ENCODE assay signal across 8 cellular contexts in the genomic region with DNA sequence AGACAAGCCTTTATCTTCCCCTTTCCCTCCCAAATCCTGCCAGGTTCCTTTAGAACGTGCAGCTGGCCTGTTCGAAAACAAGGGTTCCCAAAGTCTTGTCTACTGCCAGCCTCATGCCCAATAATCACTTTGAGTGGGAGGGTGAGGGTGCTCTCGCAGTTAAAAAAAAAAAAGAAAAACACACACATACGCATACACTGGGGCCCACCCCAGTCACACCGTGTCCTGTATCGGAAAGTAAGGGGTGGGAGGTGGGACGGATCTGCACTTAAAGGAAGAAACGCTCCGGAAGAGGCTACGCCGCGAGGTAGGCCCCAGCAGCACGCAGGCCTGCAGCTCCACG. TPM values are rescaled to one million over a fixed set of nuclear protein-coding genes. Genes with fewer than 3 reads are reported as not detected.
DNase-seq lines count a peak whose midpoint lies in the region; ATAC-seq and TF ChIP-seq lines count a peak whose summit lies in the region.

No MANE protein-coding gene starts in this region.

- no peaks in the 10 kb centered on the region for H3K27me3 ChIP-seq in BLaER1 treated with 17β-estradiol and CSF1 and Interleukin-3, amounts not matched to agents 10 nM and 100 nM
- H3K27me3 ChIP-seq in MG63 (no peaks in the 10 kb centered on the region), lower lobe of right lung (ENCODE audit: low read depth) (no peaks in the 10 kb centered on the region), upper lobe of left lung (no peaks in the 10 kb centered on the region)

- 1 to 2% methylated on average over 10 to 14 of the region's 14 CpGs for WGBS in upper lobe of left lung, 2 donors

- H3K4me3 ChIP-seq in BLaER1 treated with 17β-estradiol and CSF1 and Interleukin-3, amounts not matched to agents 10 nM and 100 nM: peak overlapping the region; percentile 68 to 85 (median 74)
- H3K4me3 ChIP-seq in MG63: peak overlapping the region; percentile 80
- H3K4me3 ChIP-seq in lower lobe of right lung: peak overlapping the region; percentile 70
- peak overlapping the region; percentile 49 to 70 (median 65) for H3K4me3 ChIP-seq in upper lobe of left lung

- H3K4me1 ChIP-seq in BLaER1 treated with 17β-estradiol and CSF1 and Interleukin-3, amounts not matched to agents 10 nM and 100 nM: peaks cover 41 to 63% (median 59%) of the 10 kb centered on the region in 10 experiments
- H3K4me1 ChIP-seq in lower lobe of right lung: peaks cover 21% of the 10 kb centered on the region
- peaks cover 15 to 29% (median 17%) of the 10 kb centered on the region in 4 donors for H3K4me1 ChIP-seq in upper lobe of left lung

- no peaks in the 10 kb centered on the region for H3K9me3 Mint-ChIP-seq in activated naive CD8-positive, alpha-beta T cell treated with anti-CD3 and anti-CD28 coated beads, Interleukin-2, amount 50 U/mL, for 24 hours

- ATAC-seq in GM19467 (IDR thresholded peaks at IDR 0.05; ENCODE audit: unreplicated experiment) (peak; percentile 55), lower lobe of right lung (no peak), upper lobe of left lung (ENCODE audit: low FRiP score in 2 of 2) (peak in 1 of 2 donors; percentile 2), HG02981 (IDR thresholded peaks at IDR 0.05; ENCODE audit: unreplicated experiment) (no peak)
- ATAC-seq in activated naive CD8-positive, alpha-beta T cell treated with anti-CD3 and anti-CD28 coated beads, Interleukin-2, amount 50 U/mL, for 24 hours: peak; percentile 71

- TF ChIP-seq POLR2A in upper lobe of left lung (IDR thresholded peaks at IDR 0.05): no peak

- H3K4me3 Mint-ChIP-seq in activated naive CD8-positive, alpha-beta T cell treated with anti-CD3 and anti-CD28 coated beads, Interleukin-2, amount 50 U/mL, for 24 hours: peak overlapping the region; percentile 99

- H3K36me3 Mint-ChIP-seq in activated naive CD8-positive, alpha-beta T cell treated with anti-CD3 and anti-CD28 coated beads, Interleukin-2, amount 50 U/mL, for 24 hours (ENCODE audit: low read depth): peaks cover 42% of the 10 kb centered on the region

- intact Hi-C loops in lower lobe of right lung (cut with DNase I): no loop called here

- H3K9ac ChIP-seq in BLaER1 treated with 17β-estradiol and CSF1 and Interleukin-3, amounts not matched to agents 10 nM and 100 nM: peak overlapping the region; percentile 87 to 93 (median 90)

- no peak for TF ChIP-seq EP300 in upper lobe of left lung (IDR thresholded peaks at IDR 0.05)

- H3K4me1 Mint-ChIP-seq in activated naive CD8-positive, alpha-beta T cell treated with anti-CD3 and anti-CD28 coated beads, Interleukin-2, amount 50 U/mL, for 24 hours: peaks cover 62% of the 10 kb centered on the region

- TF ChIP-seq CTCF in lower lobe of right lung (IDR thresholded peaks at IDR 0.05) (no peak), upper lobe of left lung (IDR thresholded peaks at IDR 0.05) (no peak)

- peaks cover 4% of the 10 kb centered on the region for H3K27me3 Mint-ChIP-seq in activated naive CD8-positive, alpha-beta T cell treated with anti-CD3 and anti-CD28 coated beads, Interleukin-2, amount 50 U/mL, for 24 hours

- DNase-seq in MG63: peak; percentile 4
- peak; percentile 60 for DNase-seq in activated naive CD8-positive, alpha-beta T cell treated with anti-CD3 and anti-CD28 coated beads, Interleukin-2, amount 50 U/mL, for 24 hours
- no peak for DNase-seq in lower lobe of right lung
- DNase-seq in upper lobe of left lung: no peak
- DNase-seq in kidney tubule cell (ENCODE audit: low spot score): no peak

- H3K27ac Mint-ChIP-seq in activated naive CD8-positive, alpha-beta T cell treated with anti-CD3 and anti-CD28 coated beads, Interleukin-2, amount 50 U/mL, for 24 hours: peak overlapping the region; percentile 100

- peaks cover 0 to 40% (median 31%) of the 10 kb centered on the region in 11 experiments; a peak in 15 of 22 replicates for H3K36me3 ChIP-seq in BLaER1 treated with 17β-estradiol and CSF1 and Interleukin-3, amounts not matched to agents 10 nM and 100 nM
- H3K36me3 ChIP-seq in MG63 (peaks cover 40% of the 10 kb centered on the region), lower lobe of right lung (no peaks in the 10 kb centered on the region), upper lobe of left lung (no peaks in the 10 kb centered on the region)

- peak overlapping the region; percentile 76 to 96 (median 89) for H3K4me2 ChIP-seq in BLaER1 treated with 17β-estradiol and CSF1 and Interleukin-3, amounts not matched to agents 10 nM and 100 nM

- H3K27ac ChIP-seq in BLaER1 treated with 17β-estradiol and CSF1 and Interleukin-3, amounts not matched to agents 10 nM and 100 nM: peak overlapping the region in 10 of 11 experiments; percentile 87 to 95 (median 91); a peak in 21 of 22 replicates
- H3K27ac ChIP-seq in lower lobe of right lung (peak overlapping the region; percentile 96), upper lobe of left lung (peak overlapping the region; percentile 91 to 97 (median 96))

- H4K20me1 ChIP-seq in BLaER1 treated with 17β-estradiol and CSF1 and Interleukin-3, amounts not matched to agents 10 nM and 100 nM: peaks cover 0 to 28% (median 15%) of the 10 kb centered on the region in 11 experiments; a peak in 10 of 22 replicates

- H3K9me3 ChIP-seq in BLaER1 treated with 17β-estradiol and CSF1 and Interleukin-3, amounts not matched to agents 10 nM and 100 nM (replicated peaks in 1 of 11): no peaks in the 10 kb centered on the region
- H3K9me3 ChIP-seq in MG63 (no peaks in the 10 kb centered on the region), lower lobe of right lung (no peaks in the 10 kb centered on the region), upper lobe of left lung (no peaks in the 10 kb centered on the region)

RNA-seq across cellular contexts. Expression of gene MAD2L1, which starts 0.5 kb away (rescaled TPM):
- total RNA-seq in MG63 (2014; rRNA removed; shearing (Covaris generic); ENCODE audit: low replicate concordance): 29.8 and 86.4 TPM in 2 replicates
- total RNA-seq in lower lobe of right lung (2.2 TPM), upper lobe of left lung (1 to 10 TPM in 5 of 6 donors, not detected in 1; 1.7 to 4.3 (median 2.4) TPM)

Comparison
In these comparisons a context has a peak if more than half of its experiments do, and no peak if none do; other contexts are left out.
1. ATAC-seq: peak in GM19467 (single experiment) and activated naive CD8-positive, alpha-beta T cell treated with anti-CD3 and anti-CD28 coated beads, Interleukin-2, amount 50 U/mL, for 24 hours (single experiment); none in lower lobe of right lung (0 of 2) and HG02981 (single experiment).
2. DNase-seq: peak in MG63 (single experiment) and activated naive CD8-positive, alpha-beta T cell treated with anti-CD3 and anti-CD28 coated beads, Interleukin-2, amount 50 U/mL, for 24 hours (single experiment); none in lower lobe of right lung (single experiment), upper lobe of left lung (0 of 2) and kidney tubule cell (single experiment).
3. Peak in every context shown above with its lines, with median percentiles within 50 percentile points of each other: H3K27ac ChIP-seq and H3K4me3 ChIP-seq.